Comparison of ENCODE assay signal across 8 cellular contexts in the genomic region with DNA sequence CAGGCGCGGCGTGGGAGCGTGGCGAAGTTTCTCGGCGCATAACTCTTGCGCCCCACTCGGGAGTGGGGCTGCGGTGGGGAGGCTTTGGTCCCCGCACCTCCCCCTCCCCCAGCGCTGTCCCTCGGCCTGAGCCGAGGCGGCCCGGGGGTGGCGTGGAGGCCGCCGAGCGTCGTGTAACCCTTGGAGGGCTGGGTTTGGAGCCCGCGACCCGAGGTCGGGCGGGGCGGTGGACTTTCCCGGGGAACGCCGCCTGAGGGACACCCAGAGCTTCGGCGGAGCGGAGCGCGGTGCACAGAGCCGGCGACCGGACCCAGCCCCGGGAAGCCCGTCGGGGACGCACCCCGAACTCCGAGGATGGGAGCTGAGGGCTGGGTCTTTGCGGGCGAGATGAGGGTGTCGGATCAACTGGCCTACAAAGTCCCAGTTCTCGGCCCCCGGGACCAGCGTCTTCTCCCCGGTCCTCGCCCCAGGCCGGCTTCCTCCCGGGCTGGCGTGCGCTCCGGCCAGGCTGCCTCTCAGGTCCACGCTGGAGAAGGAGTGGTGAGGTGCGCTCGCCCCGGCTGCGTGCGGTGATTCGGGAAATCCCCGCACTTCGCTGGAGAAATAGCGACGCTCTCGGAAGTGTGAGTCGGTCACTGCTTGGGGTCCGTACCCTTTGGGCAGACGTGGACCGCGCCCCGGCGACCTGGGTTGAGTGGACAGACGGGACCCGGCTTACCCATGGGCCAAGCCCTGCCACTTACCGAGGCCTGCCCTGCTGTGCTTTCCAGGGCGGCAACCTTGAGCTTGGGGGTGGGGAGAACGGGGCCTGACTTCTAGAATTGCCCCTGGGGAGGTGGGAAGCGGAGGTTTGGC.
A peak's percentile ranks its signal among the peaks of the same experiment; 100 is the strongest.
DNase-seq lines count a peak whose midpoint lies in the region; ATAC-seq, FAIRE-seq and TF ChIP-seq lines count a peak whose summit lies in the region.

No MANE protein-coding gene starts in this region.

- TF ChIP-seq POLR2A in endothelial cell of umbilical vein (IDR thresholded peaks at IDR 0.05; ENCODE audit: low read depth, low read length), result no peak
- no peak for TF ChIP-seq POLR2A in GM12892 (IDR thresholded peaks at IDR 0.05; ENCODE audit: low read depth, low read length)

- H3K27me3 ChIP-seq in Loucy (ENCODE audit: insufficient read depth, low read length, poor library complexity, severe bottlenecking), result no peaks in the 10 kb centered on the region
- no peaks in the 10 kb centered on the region for H3K27me3 ChIP-seq in endothelial cell of umbilical vein (ENCODE audit: control insufficient read depth in 2 of 2, insufficient read depth in 2 of 2, low read length in 2 of 2)

- no peaks in the 10 kb centered on the region for H3K36me3 ChIP-seq in Loucy (ENCODE audit: insufficient read depth, low read length)
- peaks cover 0 to 3% of the 10 kb centered on the region in 2 experiments for H3K36me3 ChIP-seq in endothelial cell of umbilical vein (ENCODE audit: control insufficient read depth in 2 of 2, extremely low read depth in 1 of 2, insufficient read depth in 2 of 2, low read length in 2 of 2)

- peaks cover 38% of the 10 kb centered on the region for H3K4me1 ChIP-seq in Loucy (ENCODE audit: insufficient read depth, low read length, poor library complexity, severe bottlenecking)
- peaks cover 24% of the 10 kb centered on the region for H3K4me1 ChIP-seq in endothelial cell of umbilical vein (ENCODE audit: control insufficient read depth, extremely low read depth, insufficient read depth, low read length)

- dilution Hi-C loops in endothelial cell of umbilical vein (cut with MboI; ENCODE audit: extremely low pct_ligation_motif_present, low sequenced_read_pairs), result no loop called here

- DNase-seq in AG08395 (ENCODE audit: low spot score), result peak; percentile 15
- peak; percentile 56 for DNase-seq in endothelial cell of umbilical vein (ENCODE audit: low read depth, low spot score)
- DNase-seq in naive thymus-derived CD8-positive, alpha-beta T cell, result no peak
- DNase-seq in GM12892 (ENCODE audit: insufficient read length), result no peak
- no peak for DNase-seq in anterior cingulate cortex (lab: John Stamatoyannopoulos, UW)
- no peak for DNase-seq in NCI-H146 treated with DMSO at 0.1 percent for 48 hours (lab: John Stamatoyannopoulos, UW; ENCODE audit: unreplicated experiment)
- no peak for DNase-seq in hippocampal formation (lab: John Stamatoyannopoulos, UW)

- intact Hi-C loops in endothelial cell of umbilical vein (cut with micrococcal nuclease), result loop anchor here (1.0 kb wide), 1 partner anchor 162 kb away; no protein-coding TSS in a partner anchor

- H3K79me2 ChIP-seq in Loucy (ENCODE audit: insufficient read depth, low read length), result peaks cover 38% of the 10 kb centered on the region; the same call in 1 of the 2 replicates
- peaks cover 57% of the 10 kb centered on the region for H3K79me2 ChIP-seq in endothelial cell of umbilical vein (ENCODE audit: control insufficient read depth, insufficient read depth, low read length)

- no peaks in the 10 kb centered on the region for H3K9me3 Mint-ChIP-seq in naive thymus-derived CD8-positive, alpha-beta T cell

- TF ChIP-seq CTCF in Loucy (conservative IDR thresholded peaks at IDR 0.05; ENCODE audit: low read length) (no peak), endothelial cell of umbilical vein (IDR thresholded peaks at IDR 0.05; ENCODE audit: extremely low read depth in 1 of 2, insufficient read depth in 1 of 2, low read depth in 1 of 2, low read length in 2 of 2) (no peak)

- H4K20me1 ChIP-seq in Loucy (ENCODE audit: insufficient read depth, low read length, poor library complexity, severe bottlenecking), result no peaks in the 10 kb centered on the region
- H4K20me1 ChIP-seq in endothelial cell of umbilical vein (replicated peaks; ENCODE audit: control insufficient read depth, extremely low read depth, insufficient read depth, low read length), result no peaks in the 10 kb centered on the region

- peak overlapping the region; percentile 51 to 84 (median 68) for H3K4me3 Mint-ChIP-seq in naive thymus-derived CD8-positive, alpha-beta T cell

- H3F3A ChIP-seq in Loucy (ENCODE audit: low read depth), result no peaks in the 10 kb centered on the region

- H2AFZ ChIP-seq in Loucy (ENCODE audit: low read length) (no peak overlapping the region), endothelial cell of umbilical vein (ENCODE audit: low read depth, low read length) (peak overlapping the region; percentile 32)

- ATAC-seq in naive thymus-derived CD8-positive, alpha-beta T cell, result no peak

- H3K9me3 ChIP-seq in Loucy (ENCODE audit: insufficient read depth, low read depth, low read length) (no peaks in the 10 kb centered on the region), endothelial cell of umbilical vein (replicated peaks; ENCODE audit: control insufficient read depth, insufficient read depth, low read length) (no peaks in the 10 kb centered on the region)

- H3K4me3 ChIP-seq in Loucy (ENCODE audit: low read length, poor library complexity, severe bottlenecking) (peak overlapping the region; percentile 79), endothelial cell of umbilical vein (replicated peaks in 1 of 3; ENCODE audit: insufficient read depth in 1 of 3, low read depth in 1 of 3, low read length in 3 of 3) (peak overlapping the region; percentile 43 to 89 (median 51))

- H3K27me3 Mint-ChIP-seq in naive thymus-derived CD8-positive, alpha-beta T cell, result peaks cover 0 to 13% (median 4%) of the 10 kb centered on the region in 5 donors

- H3K27ac Mint-ChIP-seq in naive thymus-derived CD8-positive, alpha-beta T cell, result no peak overlapping the region

- peak overlapping the region; percentile 91 for H3K27ac ChIP-seq in endothelial cell of umbilical vein (ENCODE audit: insufficient read depth, low read depth, low read length)

- H3K9me2 ChIP-seq in Loucy (replicated peaks; ENCODE audit: low read depth, low read length), result no peaks in the 10 kb centered on the region

- TSS peak; percentile 32 for BruUV-seq in endothelial cell of umbilical vein (replicated peaks; lab: Mats Ljungman, UMichigan)

- FAIRE-seq in endothelial cell of umbilical vein (lab: Jason Lieb, UNC) (no peak), GM12892 (lab: Jason Lieb, UNC) (no peak)

- peaks cover 4 to 25% (median 16%) of the 10 kb centered on the region in 4 donors for H3K4me1 Mint-ChIP-seq in naive thymus-derived CD8-positive, alpha-beta T cell

- POLR2A ChIA-PET in endothelial cell of umbilical vein (lab: Charles Lee), result interaction anchor here (2.4 kb wide), 1 partner anchor 163 kb away, joined by 5 read pairs; no protein-coding TSS in a partner anchor
- POLR2A ChIA-PET in naive thymus-derived CD8-positive, alpha-beta T cell (lab: Charles Lee), result interaction anchor here (1.7 kb wide), 1 partner anchor 11 kb away, joined by 4 read pairs; no protein-coding TSS in a partner anchor

- H3K36me3 Mint-ChIP-seq in naive thymus-derived CD8-positive, alpha-beta T cell, result no peaks in the 10 kb centered on the region

- CTCF ChIA-PET in endothelial cell of umbilical vein (lab: Charles Lee), result interaction anchor here (1.4 to 9.7 kb wide), 5 partner anchors 14 to 342 kb away, joined by 3 to 187 read pairs (median 8); a partner anchor contains a TSS

- no peaks in the 10 kb centered on the region for H3K9me1 ChIP-seq in endothelial cell of umbilical vein (replicated peaks; ENCODE audit: control insufficient read depth, extremely low read depth, insufficient read depth, low read length)

- H3K4me2 ChIP-seq in Loucy (ENCODE audit: low read depth, low read length, poor library complexity, severe bottlenecking), result peak overlapping the region; percentile 84
- peak overlapping the region; percentile 90 for H3K4me2 ChIP-seq in endothelial cell of umbilical vein (ENCODE audit: insufficient read depth, low read length)

- H3K9ac ChIP-seq in Loucy (ENCODE audit: low read depth, low read length, poor library complexity, severe bottlenecking) (peak overlapping the region; percentile 65), endothelial cell of umbilical vein (replicated peaks; ENCODE audit: extremely low read depth, insufficient read depth, low read length) (peak overlapping the region; percentile 86)

TF ChIP-seq in endothelial cell of umbilical vein, 7 proteins besides CTCF, POLR2A, EP300 and RAD21:
- no peak for TF ChIP-seq JUN (IDR thresholded peaks at IDR 0.05; ENCODE audit: borderline replicate concordance, insufficient read depth, insufficient read length, low read depth)
- no peak for TF ChIP-seq EZH2 (IDR thresholded peaks at IDR 0.05; ENCODE audit: borderline replicate concordance, low read depth, low read length, severe bottlenecking)
- no peak for TF ChIP-seq MYC (IDR thresholded peaks at IDR 0.05; ENCODE audit: low read depth, low read length)
- TF ChIP-seq POLR2AphosphoS5 (IDR thresholded peaks at IDR 0.05; ENCODE audit: insufficient read depth, low read depth, low read length), result no peak
- TF ChIP-seq FOS (IDR thresholded peaks at IDR 0.05; ENCODE audit: borderline replicate concordance, insufficient read depth, low read length), result no peak
- TF ChIP-seq, protein P1, sequence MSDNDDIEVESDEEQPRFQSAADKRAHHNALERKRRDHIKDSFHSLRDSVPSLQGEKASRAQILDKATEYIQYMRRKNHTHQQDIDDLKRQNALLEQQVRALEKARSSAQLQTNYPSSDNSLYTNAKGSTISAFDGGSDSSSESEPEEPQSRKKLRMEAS (IDR thresholded peaks at IDR 0.05; ENCODE audit: insufficient read depth, insufficient read length), result no peak
- no peak for TF ChIP-seq GATA2 (IDR thresholded peaks at IDR 0.05; ENCODE audit: insufficient read depth, insufficient read length, low read depth, low read length)

Comparison
In these comparisons a context has a peak if more than half of its experiments do, and no peak if none do; other contexts are left out.
1. DNase-seq: peak in AG08395 (single experiment) and endothelial cell of umbilical vein (single experiment); none in naive thymus-derived CD8-positive, alpha-beta T cell (0 of 10), GM12892 (single experiment), anterior cingulate cortex (0 of 58), NCI-H146 treated with DMSO at 0.1 percent for 48 hours (single experiment) and hippocampal formation (0 of 2).